ENCODE assay signal across 36 cellular contexts in genomic region chr6:18447552-18447951, GRCh38.
"Had no signal": no experiment of that assay in that cellular context is flagged by ENCODE, and none has a peak within 500 bp of the region (broad histone marks: within the 10 kb centered on the region; RNA-seq: fewer than 3 reads in every experiment).

No MANE protein-coding gene starts in this region.

- H3K9ac ChIP-seq: KMS-11 had no signal

- H3K4me1 ChIP-seq: Peyer's patch, SJSA1 had no signal

- H3K9me3 ChIP-seq: Peyer's patch, SJSA1 had no signal

- H3K27ac ChIP-seq: KMS-11, Peyer's patch, SJSA1, VCaP had no signal

- H3K4me2 ChIP-seq: KMS-11 had no signal

- H3K36me3 ChIP-seq: Peyer's patch, SJSA1 had no signal

- DNase-seq: activated CD4-positive, alpha-beta memory T cell treated with anti-CD3 and anti-CD28 coated beads, Interleukin-2, amount 10 ng/mL, durations not matched to agents 7 days and 5 days; activated CD4-positive, alpha-beta T cell treated with anti-CD3 and anti-CD28 coated beads for 1 hour; activated CD4-positive, alpha-beta T cell treated with anti-CD3 and anti-CD28 coated beads for 48 hours; activated CD4-positive, CD25-positive, alpha-beta regulatory T cell; activated CD8-positive, alpha-beta memory T cell treated with anti-CD3 and anti-CD28 coated beads for 24 hours; activated CD8-positive, alpha-beta memory T cell treated with anti-CD3 and anti-CD28 coated beads, Interleukin-2, amount 10 ng/mL, durations not matched to agents 7 days and 5 days; activated CD8-positive, alpha-beta memory T cell treated with anti-CD3 and anti-CD28 coated beads, Interleukin-2, amount 50 U/mL, for 48 hours; activated effector memory CD4-positive, alpha-beta T cell treated with Interleukin-2 at 50 U/mL for 16 hours; activated naive CD4-positive, alpha-beta T cell treated with anti-CD3 and anti-CD28 coated beads, Interleukin-2, amount 10 ng/mL, durations not matched to agents 7 days and 5 days; activated naive CD8-positive, alpha-beta T cell treated with anti-CD3 and anti-CD28 coated beads, Interleukin-2, amount 50 U/mL, for 24 hours; activated T-cell treated with anti-CD3 and anti-CD28 coated beads, Interleukin-2, amount 50 U/mL, for 48 hours; anterior cingulate cortex; caudate nucleus; MM.1S; MV-4-11; NCI-H1092; NCI-H146; NCI-H187; NCI-H2081; NCI-H2171 treated with DMSO at 0.1 percent for 48 hours; NCI-H2227 treated with DMSO at 0.1 percent for 48 hours; NCI-H446; NCI-H510A treated with DMSO at 0.1 percent for 48 hours; NCI-H526 treated with DMSO at 0.1 percent for 48 hours; NK-92 treated with Interleukin-12 subunit alpha and Interleukin-12 subunit beta, amount 100 ng/mL, for 24 hours; PC-3; Peyer's patch; RPMI8226; SHP77 treated with DMSO at 0.1 percent for 48 hours; SW 1271; T-helper 1 cell; T-helper 2 cell; T-helper 9 cell had no signal

- H3K27me3 ChIP-seq: Peyer's patch, SJSA1 had no signal

- ATAC-seq: activated CD8-positive, alpha-beta memory T cell treated with anti-CD3 and anti-CD28 coated beads, Interleukin-2, amount 10 ng/mL, durations not matched to agents 7 days and 5 days; activated naive CD8-positive, alpha-beta T cell treated with anti-CD3 and anti-CD28 coated beads, Interleukin-2, amount 50 U/mL, for 24 hours; PC-3 had no signal

- H3K4me3 ChIP-seq: Peyer's patch, SJSA1 had no signal
